Comparison of ENCODE assay signal across 8 cellular contexts in the genomic region with DNA sequence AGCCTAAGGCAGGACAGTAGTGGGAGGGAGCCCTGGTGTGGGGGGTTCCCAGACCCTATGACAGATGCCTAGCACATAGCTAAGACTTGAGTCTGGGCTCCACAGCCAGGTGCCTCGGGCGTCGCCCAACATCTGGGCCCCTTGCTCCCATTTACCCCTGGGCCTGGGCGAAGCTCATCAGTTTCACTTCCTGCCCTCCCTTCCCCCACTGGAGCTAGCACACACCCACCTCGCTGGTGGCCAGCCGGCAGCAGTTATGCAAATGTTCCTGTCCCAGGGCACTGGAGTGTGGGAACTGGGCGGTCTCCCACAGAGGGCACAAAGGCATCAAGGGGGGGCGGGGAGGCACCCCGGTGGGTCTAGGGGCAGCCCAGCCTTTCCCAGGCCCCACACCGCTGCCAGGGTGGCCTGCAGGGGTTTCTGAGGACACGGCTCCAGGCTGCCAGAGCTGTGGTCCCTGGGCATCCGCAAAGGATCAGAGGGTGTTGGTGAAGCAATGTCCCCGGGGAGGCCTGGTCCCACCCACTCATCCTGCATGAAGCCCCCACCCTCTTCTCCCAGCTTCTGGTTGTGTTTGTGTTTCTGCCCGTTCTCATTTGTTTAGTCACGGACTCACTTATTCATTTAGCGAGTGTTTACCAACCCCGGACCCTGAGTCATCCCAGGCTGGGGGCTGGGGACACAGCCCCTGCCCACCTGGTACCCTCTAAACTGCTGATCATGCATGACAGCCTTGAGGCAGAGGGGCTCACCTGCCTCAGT. TPM values are rescaled to one million over a fixed set of nuclear protein-coding genes. Genes with fewer than 3 reads are reported as not detected.
DNase-seq lines count a peak whose midpoint lies in the region; ATAC-seq and TF ChIP-seq lines count a peak whose summit lies in the region.

No MANE protein-coding gene starts in this region.

- H3K36me3 ChIP-seq in Panc1 (ENCODE audit: control insufficient read depth, insufficient read depth, low read length), result no peaks in the 10 kb centered on the region
- no peaks in the 10 kb centered on the region for H3K36me3 ChIP-seq in neural progenitor cell
- H3K36me3 ChIP-seq in sigmoid colon, result no peaks in the 10 kb centered on the region
- no peaks in the 10 kb centered on the region for H3K36me3 ChIP-seq in uterus

- H3K4me1 Mint-ChIP-seq in effector memory CD8-positive, alpha-beta T cell (ENCODE audit: low read depth in 2 of 2), result peaks cover 10 to 18% of the 10 kb centered on the region in 2 donors
- H3K4me1 Mint-ChIP-seq in neural progenitor cell, result peaks cover 6% of the 10 kb centered on the region

- intact Hi-C loops in Panc1 (cut with micrococcal nuclease; ENCODE audit: unreplicated experiment), result no loop called here
- intact Hi-C loops in sigmoid colon (cut with DNase I), result no loop called here
- intact Hi-C loops in uterus (cut with DNase I; ENCODE audit: low total_unique reads), result no loop called here

- TF ChIP-seq POLR2A in sigmoid colon (IDR thresholded peaks at IDR 0.05) (no peak), uterus (IDR thresholded peaks at IDR 0.05) (no peak)

- TF ChIP-seq CTCF in Panc1 (IDR thresholded peaks at IDR 0.05) (no peak), neural progenitor cell (IDR thresholded peaks at IDR 0.05) (no peak), sigmoid colon (IDR thresholded peaks at IDR 0.05) (no peak), uterus (IDR thresholded peaks at IDR 0.05) (no peak)

- H3K4me1 ChIP-seq in Panc1 (ENCODE audit: control insufficient read depth, insufficient read depth, low read length) (peaks cover 3% of the 10 kb centered on the region; the same call in 1 of the 2 replicates), neural progenitor cell (peaks cover 11% of the 10 kb centered on the region), sigmoid colon (no peaks in the 10 kb centered on the region), uterus (no peaks in the 10 kb centered on the region)

- H4K20me1 ChIP-seq in neural progenitor cell (ENCODE audit: low read depth), result peaks cover 37% of the 10 kb centered on the region

- H3K27me3 Mint-ChIP-seq in effector memory CD8-positive, alpha-beta T cell, result no peaks in the 10 kb centered on the region
- H3K27me3 Mint-ChIP-seq in neural progenitor cell (ENCODE audit: insufficient read depth, low read depth), result peaks cover 7% of the 10 kb centered on the region

- no peaks in the 10 kb centered on the region for H3K9me3 ChIP-seq in Panc1 (ENCODE audit: control insufficient read depth, insufficient read depth, low read depth, low read length)
- no peaks in the 10 kb centered on the region for H3K9me3 ChIP-seq in neural progenitor cell (ENCODE audit: low read depth)
- H3K9me3 ChIP-seq in sigmoid colon, result no peaks in the 10 kb centered on the region
- no peaks in the 10 kb centered on the region for H3K9me3 ChIP-seq in uterus

- peak overlapping the region; percentile 80 to 85 for H3K27ac Mint-ChIP-seq in effector memory CD8-positive, alpha-beta T cell
- peak overlapping the region; percentile 37 for H3K27ac Mint-ChIP-seq in neural progenitor cell

- DNase-seq in EH (ENCODE audit: low read depth) (peak; percentile 73), Panc1 (ENCODE audit: low read depth, low spot score) (no peak), neural progenitor cell (ENCODE audit: low spot score) (peak; percentile 60), sigmoid colon (no peak), uterus (no peak)
- no peak for DNase-seq in effector memory CD8-positive, alpha-beta T cell

- H3K4me2 ChIP-seq in neural progenitor cell, result peak overlapping the region; percentile 57

- BruUV-seq in Panc1 (replicated peaks; lab: Mats Ljungman, UMichigan), result no TSS peak

- H3K9me3 Mint-ChIP-seq in effector memory CD8-positive, alpha-beta T cell, result no peaks in the 10 kb centered on the region
- no peaks in the 10 kb centered on the region for H3K9me3 Mint-ChIP-seq in neural progenitor cell

- CTCF ChIA-PET in Panc1 (lab: Charles Lee), result no interaction called here

- H3K79me2 ChIP-seq in neural progenitor cell (ENCODE audit: low read depth), result no peaks in the 10 kb centered on the region

- no peak overlapping the region for H3K4me3 ChIP-seq in Panc1 (ENCODE audit: low read depth in 2 of 2, low read length in 2 of 2)
- H3K4me3 ChIP-seq in neural progenitor cell, result no peak overlapping the region
- no peak overlapping the region for H3K4me3 ChIP-seq in sigmoid colon
- H3K4me3 ChIP-seq in uterus, result no peak overlapping the region

- 8 to 23% methylated on average over 17 of the region's 17 CpGs for WGBS in sigmoid colon, 2 donors

- TF ChIP-seq EP300 in sigmoid colon (IDR thresholded peaks at IDR 0.05), result no peak

- H3K36me3 Mint-ChIP-seq in effector memory CD8-positive, alpha-beta T cell (ENCODE audit: insufficient read depth), result peaks cover 11% of the 10 kb centered on the region
- peaks cover 4% of the 10 kb centered on the region for H3K36me3 Mint-ChIP-seq in neural progenitor cell

- no peak overlapping the region for H3K27ac ChIP-seq in Panc1 (ENCODE audit: low read length)
- H3K27ac ChIP-seq in neural progenitor cell, result peak overlapping the region; percentile 14
- H3K27ac ChIP-seq in sigmoid colon, result no peak overlapping the region
- H3K27ac ChIP-seq in uterus, result no peak overlapping the region

- H2AFZ ChIP-seq in neural progenitor cell (replicated peaks), result no peak overlapping the region

- POLR2A ChIA-PET in Panc1 (lab: Charles Lee), result no interaction called here

- ATAC-seq in GM19324 (IDR thresholded peaks at IDR 0.05; ENCODE audit: low FRiP score, unreplicated experiment), result peak; percentile 78
- peak; percentile 62 for ATAC-seq in HG03196 (IDR thresholded peaks at IDR 0.05; ENCODE audit: unreplicated experiment)
- ATAC-seq in Panc1, result peak; percentile 42; the same call in 1 of the 2 replicates
- peak; percentile 61 for ATAC-seq in effector memory CD8-positive, alpha-beta T cell (replicated peaks)

- H3K27me3 ChIP-seq in Panc1 (ENCODE audit: control insufficient read depth, insufficient read depth, low read length), result no peaks in the 10 kb centered on the region
- no peaks in the 10 kb centered on the region for H3K27me3 ChIP-seq in neural progenitor cell
- H3K27me3 ChIP-seq in sigmoid colon, result no peaks in the 10 kb centered on the region
- no peaks in the 10 kb centered on the region for H3K27me3 ChIP-seq in uterus

- no peaks in the 10 kb centered on the region for H3F3A ChIP-seq in neural progenitor cell (ENCODE audit: low read depth)

- H3K9ac ChIP-seq in neural progenitor cell, result no peak overlapping the region

- H3K4me3 Mint-ChIP-seq in effector memory CD8-positive, alpha-beta T cell, result peak overlapping the region; percentile 55 to 64
- no peak overlapping the region for H3K4me3 Mint-ChIP-seq in neural progenitor cell

- in situ Hi-C loops in Panc1 (cut with HindIII; ENCODE audit: low pct_unique_long_range_greater_than_20kb, low sequenced_read_pairs), result no loop called here

RNA-seq across cellular contexts. Expression of a gene that starts 20.4 kb away (rescaled TPM):
- total RNA-seq in Panc1 (2021; ENCODE audit: unreplicated experiment), result 2.8 TPM
- polyA plus RNA-seq in Panc1 (2012; ENCODE audit: insufficient read length), result 7.4 TPM
- 2.0 and 15.1 TPM in 2 replicates for total RNA-seq in neural progenitor cell (ENCODE audit: low replicate concordance)
- 10 to 100 TPM in 1 of 4 donors, 1 to 10 TPM in 3; 1.1 to 10.5 (median 5.5) TPM for total RNA-seq in sigmoid colon
- polyA plus RNA-seq in sigmoid colon, result 1 to 10 TPM in 1 of 3 donors, not detected in 2; 4.6 TPM
- total RNA-seq in uterus, result 10 to 100 TPM in 1 of 4 donors, 1 to 10 TPM in 1, under 1 TPM in 1, not detected in 1; 0.77 to 13.8 (median 9.4) TPM

RNA-seq across cellular contexts. Expression of a gene that starts 49.1 kb away (rescaled TPM):
- total RNA-seq in Panc1 (2021; ENCODE audit: unreplicated experiment) (not detected), neural progenitor cell (ENCODE audit: low replicate concordance) (not detected in 2 replicates), sigmoid colon (not detected), uterus (not detected)
- 2.7 TPM for polyA plus RNA-seq in Panc1 (2012; ENCODE audit: insufficient read length)
- under 1 TPM in 1 of 3 donors, not detected in 2; 0.23 TPM for polyA plus RNA-seq in sigmoid colon

Comparison
In these comparisons a context has a peak if more than half of its experiments do, and no peak if none do; other contexts are left out.
1. DNase-seq: peak in EH (single experiment) and neural progenitor cell (single experiment); none in Panc1 (single experiment), effector memory CD8-positive, alpha-beta T cell (0 of 3), sigmoid colon (single experiment) and uterus (0 of 2).
2. Peak in every context shown above with its lines, with median percentiles within 50 percentile points of each other: ATAC-seq.